ENCODE assay signal across 25 cellular contexts in genomic region chr6:106569444-106569843, GRCh38. TPM values are rescaled to one million over a fixed set of nuclear protein-coding genes. Genes with fewer than 3 reads are reported as not detected.
DNase-seq lines count a peak whose midpoint lies in the region; ATAC-seq, FAIRE-seq and TF ChIP-seq lines count a peak whose summit lies in the region.
"Had no signal": no experiment of that assay in that cellular context is flagged by ENCODE, and none has a peak within 500 bp of the region (broad histone marks: within the 10 kb centered on the region; RNA-seq: fewer than 3 reads in every experiment).

No MANE protein-coding gene starts in this region.

- H3K4me3 Mint-ChIP-seq in activated naive CD4-positive, alpha-beta T cell treated with anti-CD3 and anti-CD28 coated beads, Interleukin-2, amount 10 ng/mL, durations not matched to agents 7 days and 5 days = no peak overlapping the region
- no peak overlapping the region for H3K4me3 Mint-ChIP-seq in stimulated activated memory B cell treated with anti-CD40 and anti-IgM and Interleukin-4, amounts not matched to agents 10 μg/mL and 1 μg/mL and 100 μg/mL, for 72 hours
- H3K4me3 Mint-ChIP-seq: B cell, CD14-positive monocyte had no signal

- no peak for TF ChIP-seq CTCF in endothelial cell of umbilical vein (IDR thresholded peaks at IDR 0.05; ENCODE audit: extremely low read depth in 1 of 2, insufficient read depth in 1 of 2, low read depth in 1 of 2, low read length in 2 of 2)

- no peaks in the 10 kb centered on the region for H4K20me1 ChIP-seq in endothelial cell of umbilical vein (replicated peaks; ENCODE audit: control insufficient read depth, extremely low read depth, insufficient read depth, low read length)

- no peak for DNase-seq in activated naive CD4-positive, alpha-beta T cell treated with anti-CD3 and anti-CD28 coated beads, Interleukin-2, amount 50 U/mL, for 72 hours (ENCODE audit: low spot score in 2 of 2)
- no peak for DNase-seq in activated naive CD4-positive, alpha-beta T cell treated with anti-CD3 and anti-CD28 coated beads, Interleukin-2, amount 10 ng/mL, durations not matched to agents 7 days and 5 days
- peak; percentile 51 for DNase-seq in RKO (ENCODE audit: low spot score)
- DNase-seq in endothelial cell of umbilical vein (ENCODE audit: low read depth, low spot score) = no peak
- DNase-seq in HuH-7.5 (ENCODE audit: low spot score) = no peak
- DNase-seq: DMS53; H7; KG1; NCI-H1092 treated with DMSO at 0.1 percent for 48 hours; NCI-H146; NCI-H2029; NCI-H226; NCI-H510A treated with DMSO at 0.1 percent for 48 hours; NCI-H748 treated with DMSO at 0.1 percent for 48 hours; NK-92 treated with Interleukin-12 subunit alpha and Interleukin-12 subunit beta, amount 100 ng/mL, for 24 hours; Peyer's patch had no signal

- no peak for ATAC-seq in activated naive CD4-positive, alpha-beta T cell treated with anti-CD3 and anti-CD28 coated beads, Interleukin-2, amount 50 U/mL, for 72 hours
- ATAC-seq in stimulated activated memory B cell treated with anti-CD40 and anti-IgM and Interleukin-4, amounts not matched to agents 10 μg/mL and 1 μg/mL and 100 μg/mL, for 72 hours = no peak
- ATAC-seq in GM21515 (IDR thresholded peaks at IDR 0.05; ENCODE audit: unreplicated experiment) (no peak), HG02798 (IDR thresholded peaks at IDR 0.05; ENCODE audit: poor library complexity, unreplicated experiment) (no peak)
- ATAC-seq: HepG2 had no signal

- peak overlapping the region; percentile 1 to 72 for H3K27ac Mint-ChIP-seq in activated naive CD4-positive, alpha-beta T cell treated with anti-CD3 and anti-CD28 coated beads, Interleukin-2, amount 50 U/mL, for 72 hours
- no peak overlapping the region for H3K27ac Mint-ChIP-seq in activated naive CD4-positive, alpha-beta T cell treated with anti-CD3 and anti-CD28 coated beads, Interleukin-2, amount 10 ng/mL, durations not matched to agents 7 days and 5 days
- H3K27ac Mint-ChIP-seq in stimulated activated memory B cell treated with anti-CD40 and anti-IgM and Interleukin-4, amounts not matched to agents 10 μg/mL and 1 μg/mL and 100 μg/mL, for 72 hours = peak overlapping the region; percentile 42

- peaks cover 0 to 2% of the 10 kb centered on the region in 2 experiments for H3K36me3 ChIP-seq in endothelial cell of umbilical vein (ENCODE audit: control insufficient read depth in 2 of 2, extremely low read depth in 1 of 2, insufficient read depth in 2 of 2, low read length in 2 of 2)

- H3K27ac ChIP-seq in endothelial cell of umbilical vein (ENCODE audit: insufficient read depth, low read depth, low read length) = no peak overlapping the region
- H3K27ac ChIP-seq: HL-60, Peyer's patch, SJSA1 had no signal

- no peaks in the 10 kb centered on the region for H3K9me1 ChIP-seq in endothelial cell of umbilical vein (replicated peaks; ENCODE audit: control insufficient read depth, extremely low read depth, insufficient read depth, low read length)

- H3K9me3 Mint-ChIP-seq in activated naive CD4-positive, alpha-beta T cell treated with anti-CD3 and anti-CD28 coated beads, Interleukin-2, amount 50 U/mL, for 72 hours = no peaks in the 10 kb centered on the region
- H3K9me3 Mint-ChIP-seq in activated naive CD4-positive, alpha-beta T cell treated with anti-CD3 and anti-CD28 coated beads, Interleukin-2, amount 10 ng/mL, durations not matched to agents 7 days and 5 days = no peaks in the 10 kb centered on the region
- no peaks in the 10 kb centered on the region for H3K9me3 Mint-ChIP-seq in stimulated activated memory B cell treated with anti-CD40 and anti-IgM and Interleukin-4, amounts not matched to agents 10 μg/mL and 1 μg/mL and 100 μg/mL, for 72 hours
- H3K9me3 Mint-ChIP-seq: CD14-positive monocyte had no signal

- no peaks in the 10 kb centered on the region for H3K27me3 ChIP-seq in endothelial cell of umbilical vein (ENCODE audit: control insufficient read depth in 2 of 2, insufficient read depth in 2 of 2, low read length in 2 of 2)
- H3K27me3 ChIP-seq: Peyer's patch, SJSA1 had no signal

- no peak overlapping the region for H3K4me3 ChIP-seq in endothelial cell of umbilical vein (replicated peaks in 1 of 3; ENCODE audit: insufficient read depth in 1 of 3, low read depth in 1 of 3, low read length in 3 of 3)
- H3K4me3 ChIP-seq: Peyer's patch, SJSA1 had no signal

- H3K4me2 ChIP-seq in endothelial cell of umbilical vein (ENCODE audit: insufficient read depth, low read length) = no peak overlapping the region

- intact Hi-C loops in endothelial cell of umbilical vein (cut with micrococcal nuclease) = no loop called here

- no peaks in the 10 kb centered on the region for H3K4me1 Mint-ChIP-seq in activated naive CD4-positive, alpha-beta T cell treated with anti-CD3 and anti-CD28 coated beads, Interleukin-2, amount 10 ng/mL, durations not matched to agents 7 days and 5 days
- peaks cover 11% of the 10 kb centered on the region for H3K4me1 Mint-ChIP-seq in stimulated activated memory B cell treated with anti-CD40 and anti-IgM and Interleukin-4, amounts not matched to agents 10 μg/mL and 1 μg/mL and 100 μg/mL, for 72 hours

- no peak overlapping the region for H2AFZ ChIP-seq in endothelial cell of umbilical vein (ENCODE audit: low read depth, low read length)

- H3K36me3 Mint-ChIP-seq in activated naive CD4-positive, alpha-beta T cell treated with anti-CD3 and anti-CD28 coated beads, Interleukin-2, amount 50 U/mL, for 72 hours = no peaks in the 10 kb centered on the region
- H3K36me3 Mint-ChIP-seq in activated naive CD4-positive, alpha-beta T cell treated with anti-CD3 and anti-CD28 coated beads, Interleukin-2, amount 10 ng/mL, durations not matched to agents 7 days and 5 days = peaks cover 27% of the 10 kb centered on the region
- H3K36me3 Mint-ChIP-seq in stimulated activated memory B cell treated with anti-CD40 and anti-IgM and Interleukin-4, amounts not matched to agents 10 μg/mL and 1 μg/mL and 100 μg/mL, for 72 hours = peaks cover 32% of the 10 kb centered on the region

- H3K79me2 ChIP-seq in endothelial cell of umbilical vein (ENCODE audit: control insufficient read depth, insufficient read depth, low read length) = no peaks in the 10 kb centered on the region

- CTCF ChIA-PET in activated naive CD4-positive, alpha-beta T cell treated with anti-CD3 and anti-CD28 coated beads, Interleukin-2, amount 10 ng/mL, durations not matched to agents 7 days and 5 days (lab: Charles Lee) = interaction anchor here (0.7 to 2.8 kb wide), 7 partner anchors 39 to 235 kb away, joined by 3 to 13 read pairs (median 3); no protein-coding TSS in a partner anchor
- CTCF ChIA-PET in endothelial cell of umbilical vein (lab: Charles Lee) = interaction anchor here (0.8 to 23.4 kb wide), 4 partner anchors 9 to 410 kb away, joined by 3 to 397 read pairs (median 4); no protein-coding TSS in a partner anchor

- no peak for TF ChIP-seq POLR2A in endothelial cell of umbilical vein (IDR thresholded peaks at IDR 0.05; ENCODE audit: low read depth, low read length)

- H3K27me3 Mint-ChIP-seq in activated naive CD4-positive, alpha-beta T cell treated with anti-CD3 and anti-CD28 coated beads, Interleukin-2, amount 10 ng/mL, durations not matched to agents 7 days and 5 days = no peaks in the 10 kb centered on the region
- no peaks in the 10 kb centered on the region for H3K27me3 Mint-ChIP-seq in stimulated activated memory B cell treated with anti-CD40 and anti-IgM and Interleukin-4, amounts not matched to agents 10 μg/mL and 1 μg/mL and 100 μg/mL, for 72 hours
- H3K27me3 Mint-ChIP-seq: B cell had no signal

- dilution Hi-C loops in endothelial cell of umbilical vein (cut with MboI; ENCODE audit: extremely low pct_ligation_motif_present, low sequenced_read_pairs) = loop anchor here (25.0 kb wide), 1 partner anchor 132 kb away; no protein-coding TSS in a partner anchor

- peaks cover 1% of the 10 kb centered on the region for H3K4me1 ChIP-seq in endothelial cell of umbilical vein (ENCODE audit: control insufficient read depth, extremely low read depth, insufficient read depth, low read length)
- H3K4me1 ChIP-seq: Peyer's patch had no signal

- BruUV-seq in endothelial cell of umbilical vein (replicated peaks; lab: Mats Ljungman, UMichigan) = TSS peak; percentile 33

- H3K9ac ChIP-seq in endothelial cell of umbilical vein (replicated peaks; ENCODE audit: extremely low read depth, insufficient read depth, low read length) = no peak overlapping the region

- H3K9me3 ChIP-seq in endothelial cell of umbilical vein (replicated peaks; ENCODE audit: control insufficient read depth, insufficient read depth, low read length) = no peaks in the 10 kb centered on the region
- H3K9me3 ChIP-seq: Peyer's patch, SJSA1 had no signal

- POLR2A ChIA-PET in endothelial cell of umbilical vein (lab: Charles Lee) = no interaction called here

- FAIRE-seq in endothelial cell of umbilical vein (lab: Jason Lieb, UNC) = no peak
- FAIRE-seq: D721Med, HepG2 had no signal

TF ChIP-seq in endothelial cell of umbilical vein, 7 proteins besides CTCF, POLR2A, EP300 and RAD21 (continues in another document):
- TF ChIP-seq FOS (IDR thresholded peaks at IDR 0.05; ENCODE audit: borderline replicate concordance, insufficient read depth, low read length) = no peak
- TF ChIP-seq MYC (IDR thresholded peaks at IDR 0.05; ENCODE audit: low read depth, low read length) = no peak
- TF ChIP-seq GATA2 (IDR thresholded peaks at IDR 0.05; ENCODE audit: insufficient read depth, insufficient read length, low read depth, low read length) = no peak

RNA-seq across cellular contexts. Expression of gene RTN4IP1, which starts 59.9 kb away (rescaled TPM):
- total RNA-seq in activated naive CD4-positive, alpha-beta T cell treated with anti-CD3 and anti-CD28 coated beads, Interleukin-2, amount 50 U/mL, for 72 hours = 1 to 10 TPM; 6.6 to 8.0 TPM
- 5.4 and 5.5 TPM in 2 replicates for total RNA-seq in endothelial cell of umbilical vein
- 2.2 and 3.9 TPM in 2 replicates for polyA plus RNA-seq in endothelial cell of umbilical vein
- 4.3 and 4.9 TPM in 2 replicates for polyA plus RNA-seq in endothelial cell of umbilical vein (2011; cell fraction: cytosol; rRNA removed)
- 3.2 and 4.4 TPM in 2 replicates for polyA plus RNA-seq in endothelial cell of umbilical vein (2011; cell fraction: nucleus; rRNA removed)
- 6.1 and 9.1 TPM in 2 replicates for polyA plus RNA-seq in endothelial cell of umbilical vein (2012)
- 2.9 and 4.0 TPM in 2 replicates for polyA minus RNA-seq in endothelial cell of umbilical vein
- polyA minus RNA-seq in endothelial cell of umbilical vein (2011; cell fraction: cytosol; rRNA and poly(A)+ RNA removed) = 9.0 TPM
- 2.8 and 5.0 TPM in 2 replicates for polyA minus RNA-seq in endothelial cell of umbilical vein (2011; cell fraction: nucleus; rRNA and poly(A)+ RNA removed)

RNA-seq across cellular contexts. Expression of gene QRSL1, which starts 59.9 kb away (rescaled TPM):
- 10 to 100 TPM; 20.0 to 20.5 TPM for total RNA-seq in activated naive CD4-positive, alpha-beta T cell treated with anti-CD3 and anti-CD28 coated beads, Interleukin-2, amount 50 U/mL, for 72 hours
- 11.3 and 12.4 TPM in 2 replicates for total RNA-seq in endothelial cell of umbilical vein
- 3.7 and 4.3 TPM in 2 replicates for polyA plus RNA-seq in endothelial cell of umbilical vein
- 7.0 and 7.1 TPM in 2 replicates for polyA plus RNA-seq in endothelial cell of umbilical vein (2011; cell fraction: cytosol; rRNA removed)
- 10.9 and 11.5 TPM in 2 replicates for polyA plus RNA-seq in endothelial cell of umbilical vein (2011; cell fraction: nucleus; rRNA removed)
- polyA plus RNA-seq in endothelial cell of umbilical vein (2012) = 6.2 and 9.6 TPM in 2 replicates
- polyA minus RNA-seq in endothelial cell of umbilical vein = 7.6 and 9.0 TPM in 2 replicates
- 7.8 TPM for polyA minus RNA-seq in endothelial cell of umbilical vein (2011; cell fraction: cytosol; rRNA and poly(A)+ RNA removed)
- polyA minus RNA-seq in endothelial cell of umbilical vein (2011; cell fraction: nucleus; rRNA and poly(A)+ RNA removed) = 12.2 and 15.1 TPM in 2 replicates
